In genomic region chr14:30296956-30297405, GRCh38 we compare ENCODE assay signal across 1 cellular context.
TF ChIP-seq lines count a peak whose summit lies in the region.

No MANE protein-coding gene starts in this region.

TF ChIP-seq in K562, 482 proteins besides CTCF, POLR2A, EP300 and RAD21 (continued from another document):
- TF ChIP-seq NFE2L1 (tag; IDR thresholded peaks at IDR 0.05; ENCODE audit: borderline replicate concordance, low read depth): no peak
- TF ChIP-seq POLR2B (IDR thresholded peaks at IDR 0.05; ENCODE audit: low read depth, partially characterized antibody): peak; percentile 47
- no peak for TF ChIP-seq ETS2 (tag; IDR thresholded peaks at IDR 0.05; ENCODE audit: borderline replicate concordance, poor library complexity, severe bottlenecking)
- TF ChIP-seq PHF20 (IDR thresholded peaks at IDR 0.05; ENCODE audit: partially characterized antibody): no peak
- TF ChIP-seq ZBTB34 (CRISPR knock-in tag; IDR thresholded peaks at IDR 0.05): no peak
- TF ChIP-seq SRSF1 (IDR thresholded peaks at IDR 0.05; ENCODE audit: low read depth, low read length): no peak
- TF ChIP-seq ARNT (IDR thresholded peaks at IDR 0.05): no peak
TF ChIP-seq in K562: peak in this region for 48.
